Comparison of ENCODE assay signal across 1 cellular context in genomic region chr11:27938011-27938410, GRCh38.
TF ChIP-seq lines count a peak whose summit lies in the region.

No MANE protein-coding gene starts in this region.

TF ChIP-seq in HCT116, 20 proteins besides CTCF, POLR2A, EP300 and RAD21 (continued from another document):
- TF ChIP-seq ZBTB33 (IDR thresholded peaks at IDR 0.05; ENCODE audit: extremely low read depth, insufficient replicate concordance, low read length): no peak
- TF ChIP-seq MAX (IDR thresholded peaks at IDR 0.05): no peak
- TF ChIP-seq SP1 (IDR thresholded peaks at IDR 0.05; ENCODE audit: low read depth): no peak
- no peak for TF ChIP-seq CBX3 (IDR thresholded peaks at IDR 0.05; ENCODE audit: low read depth)
- TF ChIP-seq POLR2AphosphoS5 (IDR thresholded peaks at IDR 0.05; ENCODE audit: low read depth, low read length): no peak
- TF ChIP-seq FOSL1 (IDR thresholded peaks at IDR 0.05; ENCODE audit: low read depth): no peak
- no peak for TF ChIP-seq TCF7L2 (IDR thresholded peaks at IDR 0.05; ENCODE audit: borderline replicate concordance, extremely low read depth, insufficient read depth, insufficient read length)
- TF ChIP-seq ELF1 (IDR thresholded peaks at IDR 0.05; ENCODE audit: borderline replicate concordance, low read depth): no peak
- no peak for TF ChIP-seq EGR1 (IDR thresholded peaks at IDR 0.05; ENCODE audit: low read depth)
